15 cellular contexts compared by ENCODE assay signal in the genomic region with DNA sequence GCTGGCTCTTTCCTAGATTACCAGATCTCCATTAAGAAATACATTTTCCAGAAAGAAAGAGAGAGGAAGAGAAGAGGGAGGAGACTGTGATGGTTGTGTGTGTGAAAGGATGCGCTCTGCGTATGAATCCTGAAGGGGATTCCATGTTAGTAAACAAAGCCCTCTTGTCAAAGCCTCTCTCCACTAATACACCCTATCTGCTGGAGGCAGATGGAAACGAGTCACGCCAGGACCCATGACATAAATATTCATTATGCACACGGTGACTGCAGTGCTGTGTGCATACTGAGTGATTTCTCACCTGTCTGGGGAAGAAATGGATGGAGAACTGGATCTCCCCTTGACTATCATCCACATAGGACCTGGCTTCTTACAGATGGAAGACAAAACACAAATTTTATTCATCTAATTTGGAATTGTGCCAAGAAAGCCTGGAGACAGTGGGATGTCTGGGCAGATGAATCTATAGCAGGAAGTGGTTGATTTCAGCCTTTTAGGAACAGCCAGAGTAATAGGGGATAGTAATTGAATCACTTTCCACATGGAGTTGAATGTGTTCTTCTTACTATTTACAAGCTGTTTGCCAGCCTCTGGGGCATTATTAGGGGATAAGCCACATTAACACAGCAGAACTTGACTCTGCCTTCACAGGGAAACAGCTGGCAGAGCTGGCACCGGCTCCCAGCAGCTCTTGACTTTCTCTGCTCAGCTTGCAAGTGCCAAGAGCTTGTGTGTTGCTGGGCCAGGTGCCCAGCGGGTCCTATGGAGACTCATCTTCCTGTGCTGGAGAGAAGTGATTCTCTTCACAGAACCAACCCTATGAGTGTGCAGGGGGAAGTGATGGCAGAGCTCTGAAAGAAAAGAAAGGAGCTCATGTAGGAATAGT. TPM values are rescaled to one million over a fixed set of nuclear protein-coding genes. Genes with fewer than 3 reads are reported as not detected.
DNase-seq lines count a peak whose midpoint lies in the region; FAIRE-seq and TF ChIP-seq lines count a peak whose summit lies in the region.
"Had no signal": no experiment of that assay in that cellular context is flagged by ENCODE, and none has a peak within 500 bp of the region (broad histone marks: within the 10 kb centered on the region; RNA-seq: fewer than 3 reads in every experiment).

No MANE protein-coding gene starts in this region.

- no peak overlapping the region for H3K9ac ChIP-seq in kidney (ENCODE audit: low read length in 2 of 2)

- FAIRE-seq in kidney (lab: Jason Lieb, UNC): no peak

- H3K36me3 ChIP-seq in stomach (no peaks in the 10 kb centered on the region), kidney (ENCODE audit: control insufficient read depth in 1 of 2, insufficient read depth in 2 of 2, low read length in 2 of 2) (no peaks in the 10 kb centered on the region)
- H3K36me3 ChIP-seq: left lung, SJSA1 had no signal

- H3K9me3 ChIP-seq in stomach: no peaks in the 10 kb centered on the region
- no peaks in the 10 kb centered on the region for H3K9me3 ChIP-seq in kidney (ENCODE audit: control insufficient read depth in 1 of 2, low read length in 2 of 2)
- H3K9me3 ChIP-seq: left lung, SJSA1 had no signal

- peaks cover 0 to 3% (median 0%) of the 10 kb centered on the region in 4 donors for H3K4me1 ChIP-seq in stomach
- no peaks in the 10 kb centered on the region for H3K4me1 ChIP-seq in kidney (ENCODE audit: control insufficient read depth in 1 of 2, insufficient read depth in 1 of 2, low read depth in 1 of 2, low read length in 2 of 2)
- H3K4me1 ChIP-seq: left lung had no signal

- no peak for TF ChIP-seq EP300 in stomach (IDR thresholded peaks at IDR 0.05)

- no peak overlapping the region for H3K27ac ChIP-seq in stomach
- H3K27ac ChIP-seq in kidney (ENCODE audit: low read depth in 2 of 2, low read length in 2 of 2): no peak overlapping the region
- H3K27ac ChIP-seq: left lung, SJSA1 had no signal

- no peak for TF ChIP-seq CTCF in chondrocyte (IDR thresholded peaks at IDR 0.05)
- TF ChIP-seq CTCF in stomach (IDR thresholded peaks at IDR 0.05): no peak
- no peak for TF ChIP-seq CTCF in CD14-positive monocyte (IDR thresholded peaks at IDR 0.05)
- no peak for TF ChIP-seq CTCF in kidney (IDR thresholded peaks at IDR 0.05; ENCODE audit: borderline replicate concordance, extremely low read depth, insufficient read depth)

- H3K4me3 ChIP-seq in stomach (no peak overlapping the region), kidney (ENCODE audit: low read length in 2 of 2) (no peak overlapping the region)
- H3K4me3 ChIP-seq: left lung, SJSA1 had no signal

- H3K27ac Mint-ChIP-seq in chondrocyte (ENCODE audit: unreplicated experiment) (peak overlapping the region; percentile 66), CD14-positive monocyte (no peak overlapping the region)
- H3K27ac Mint-ChIP-seq: activated CD4-positive, alpha-beta memory T cell treated with anti-CD3 and anti-CD28 coated beads for 36 hours had no signal

- H3K27me3 Mint-ChIP-seq in chondrocyte (ENCODE audit: low read depth) (no peaks in the 10 kb centered on the region), CD14-positive monocyte (ENCODE audit: low read depth in 3 of 3) (peaks cover 0 to 7% (median 0%) of the 10 kb centered on the region in 3 donors)

- H3K4me3 Mint-ChIP-seq in chondrocyte (ENCODE audit: unreplicated experiment): no peak overlapping the region
- no peak overlapping the region for H3K4me3 Mint-ChIP-seq in CD14-positive monocyte
- H3K4me3 Mint-ChIP-seq: activated CD4-positive, alpha-beta memory T cell treated with anti-CD3 and anti-CD28 coated beads for 36 hours had no signal

- intact Hi-C loops in stomach (cut with DNase I; ENCODE audit: low total_unique reads): no loop called here
- intact Hi-C loops in CD14-positive monocyte (cut with micrococcal nuclease): no loop called here
- intact Hi-C loops in kidney (cut with DNase I): no loop called here

- H3K36me3 Mint-ChIP-seq in chondrocyte (ENCODE audit: low read depth) (peaks cover 2% of the 10 kb centered on the region), CD14-positive monocyte (no peaks in the 10 kb centered on the region)
- H3K36me3 Mint-ChIP-seq: activated CD4-positive, alpha-beta memory T cell treated with anti-CD3 and anti-CD28 coated beads for 36 hours had no signal

- WGBS in stomach, 5 donors: 57 to 75% (median 66%) methylated on average over 7 of the region's 7 CpGs

- peaks cover 15% of the 10 kb centered on the region for H3K4me1 Mint-ChIP-seq in chondrocyte (ENCODE audit: low read depth)
- no peaks in the 10 kb centered on the region for H3K4me1 Mint-ChIP-seq in CD14-positive monocyte

- DNase-seq in NCI-H526 (lab: John Stamatoyannopoulos, UW) (peak; percentile 40 to 41), NCI-H526 treated with DMSO at 0.1 percent for 48 hours (lab: John Stamatoyannopoulos, UW) (no peak), NCI-H345 (lab: John Stamatoyannopoulos, UW) (peak; percentile 98), chondrocyte (ENCODE audit: low spot score) (no peak), stomach (peak; percentile 67), AG08396 (ENCODE audit: low spot score) (no peak), CD14-positive monocyte (ENCODE audit: low spot score) (no peak), kidney (no peak)
- DNase-seq: 8988T; activated CD4-positive, alpha-beta memory T cell treated with anti-CD3 and anti-CD28 coated beads for 36 hours; KBM-7; left lung had no signal

- no peaks in the 10 kb centered on the region for H3K9me3 Mint-ChIP-seq in chondrocyte (ENCODE audit: low read depth)
- H3K9me3 Mint-ChIP-seq in CD14-positive monocyte: peaks cover 0 to 19% (median 10%) of the 10 kb centered on the region in 7 donors
- H3K9me3 Mint-ChIP-seq: activated CD4-positive, alpha-beta memory T cell treated with anti-CD3 and anti-CD28 coated beads for 36 hours had no signal

- no peak for TF ChIP-seq POLR2A in stomach (IDR thresholded peaks at IDR 0.05)

- H3K27me3 ChIP-seq in stomach: no peaks in the 10 kb centered on the region
- H3K27me3 ChIP-seq: left lung, SJSA1 had no signal

RNA-seq across cellular contexts. Expression of a gene that starts 9.0 kb away (rescaled TPM):
- total RNA-seq in chondrocyte (not detected in 3 replicates), stomach (1 to 10 TPM in 1 of 5 donors, not detected in 4; 1.0 TPM), kidney (not detected)
- polyA plus RNA-seq in stomach (not detected), CD14-positive monocyte (not detected), kidney (ENCODE audit: insufficient read depth, low read depth, low replicate concordance) (not detected)
- total RNA-seq: activated CD4-positive, alpha-beta memory T cell treated with anti-CD3 and anti-CD28 coated beads for 36 hours; epithelial cell of proximal tubule; left lung; sciatic nerve; SJSA1 had no signal

Comparison
In these comparisons a context has a peak if more than half of its experiments do, and no peak if none do; other contexts are left out.
1. DNase-seq: peak in NCI-H526 (2 of 2), NCI-H345 (single experiment) and stomach (single experiment); none in NCI-H526 treated with DMSO at 0.1 percent for 48 hours (single experiment), chondrocyte (single experiment), AG08396 (single experiment), CD14-positive monocyte (single experiment) and kidney (single experiment).